Comparison of ENCODE assay signal across 14 cellular contexts in genomic region chr4:101865501-101866062, GRCh38.
DNase-seq lines count a peak whose midpoint lies in the region; ATAC-seq, FAIRE-seq and TF ChIP-seq lines count a peak whose summit lies in the region.
"Had no signal": no experiment of that assay in that cellular context is flagged by ENCODE, and none has a peak within 500 bp of the region (broad histone marks: within the 10 kb centered on the region; RNA-seq: fewer than 3 reads in every experiment).

No MANE protein-coding gene starts in this region.

- H3K36me3 ChIP-seq in adipocyte (ENCODE audit: control insufficient read depth, insufficient read depth, low read length, severe bottlenecking): peaks cover 24% of the 10 kb centered on the region
- H3K36me3 ChIP-seq in aorta (ENCODE audit: control insufficient read depth in 1 of 2, insufficient read depth in 2 of 2, low read length in 1 of 2): no peaks in the 10 kb centered on the region
- H3K36me3 ChIP-seq: BLaER1 had no signal

- ATAC-seq in A549 (peak; percentile 94 to 96), aorta (ENCODE audit: low FRiP score) (no peak)
- ATAC-seq: activated CD8-positive, alpha-beta T cell treated with anti-CD3 and anti-CD28 coated beads, Interleukin-2, amount 10 ng/mL, durations not matched to agents 7 days and 5 days; natural killer cell had no signal

- intact Hi-C loops in aorta (cut with DNase I): no loop called here

- TF ChIP-seq POLR2A in A549 (IDR thresholded peaks at IDR 0.05; ENCODE audit: low read length) (no peak), erythroblast (IDR thresholded peaks at IDR 0.05; ENCODE audit: low read length) (no peak)

- POLR2A ChIA-PET in A549 (lab: Yijun Ruan, JAX): interaction anchor here (1.0 kb wide), 1 partner anchor 518 kb away, joined by 3 read pairs; the partner anchor contains the start of gene PPP3CA

- H3K9ac ChIP-seq in adipocyte (ENCODE audit: low read length): no peak overlapping the region
- H3K9ac ChIP-seq: BLaER1 had no signal

- TF ChIP-seq RAD21 in A549 (conservative IDR thresholded peaks at IDR 0.05 in 1 of 2, IDR thresholded peaks at IDR 0.05 in 1 of 2): peak; percentile 34 to 44

- H3K27ac ChIP-seq in A549 (peak overlapping the region; percentile 78 to 94), aorta (ENCODE audit: low read depth in 1 of 2, low read length in 2 of 2) (no peak overlapping the region)
- H3K27ac ChIP-seq: BLaER1 had no signal

- peaks cover 19% of the 10 kb centered on the region for H3K4me1 ChIP-seq in A549
- H3K4me1 ChIP-seq in adipocyte (ENCODE audit: control insufficient read depth, insufficient read depth, low read length): no peaks in the 10 kb centered on the region
- no peaks in the 10 kb centered on the region for H3K4me1 ChIP-seq in aorta (ENCODE audit: control insufficient read depth in 1 of 2, insufficient read depth in 2 of 2, low read length in 2 of 2)

- WGBS in A549 (ENCODE audit: missing lambda C conversion rate): 1% methylated on average over 3 of the region's 3 CpGs
- 22 to 25% methylated on average over 3 of the region's 3 CpGs for WGBS in aorta, 2 donors

- no peak for TF ChIP-seq CTCF in A549 (IDR thresholded peaks at IDR 0.05)

- DNase-seq in A549 (ENCODE audit: low read depth in 1 of 2, low spot score in 1 of 2) (peak; percentile 35 to 89), H4 (ENCODE audit: low spot score) (peak; percentile 45), adipocyte (ENCODE audit: low read depth) (peak; percentile 54), kidney tubule cell (ENCODE audit: low spot score) (peak; percentile 48), erythroblast (lab: John Stamatoyannopoulos, UW) (no peak), DMS153 (lab: John Stamatoyannopoulos, UW) (no peak), aorta (no peak)
- DNase-seq in stimulated activated CD4-positive, alpha-beta T cell treated with anti-CD3 and anti-CD28 coated beads, Interleukin-15, amount 100 ng/mL, for 24 hours: no peak
- DNase-seq: activated CD8-positive, alpha-beta T cell treated with anti-CD3 and anti-CD28 coated beads, Interleukin-2, amount 10 ng/mL, durations not matched to agents 7 days and 5 days; activated gamma-delta T cell treated with Interleukin-2 at 50 U/mL for 16 hours; natural killer cell; NCI-H2171 treated with DMSO at 0.1 percent for 48 hours; stimulated activated CD4-positive, alpha-beta T cell treated with anti-CD3 and anti-CD28 coated beads, Interleukin-12 subunit alpha, Interleukin-12 subunit beta, amount 100 ng/mL, for 4 hours had no signal

- CTCF ChIA-PET in A549 (lab: Yijun Ruan, JAX): no interaction called here

- H3K27me3 ChIP-seq in adipocyte (replicated peaks; ENCODE audit: control insufficient read depth, insufficient read depth, low read length) (no peaks in the 10 kb centered on the region), aorta (ENCODE audit: control insufficient read depth in 1 of 2, insufficient read depth in 2 of 2, low read length in 1 of 2) (no peaks in the 10 kb centered on the region)
- H3K27me3 ChIP-seq: BLaER1 had no signal

- peak overlapping the region; percentile 54 for H3K4me2 ChIP-seq in A549
- H3K4me2 ChIP-seq: BLaER1 had no signal

- peaks cover 12% of the 10 kb centered on the region; the same call in 2 of the 3 replicates for H3K9me3 ChIP-seq in A549
- H3K9me3 ChIP-seq in adipocyte (ENCODE audit: control insufficient read depth, low read length): peaks cover 12% of the 10 kb centered on the region
- no peaks in the 10 kb centered on the region for H3K9me3 ChIP-seq in aorta (ENCODE audit: control insufficient read depth, low read length)

- H3K4me3 ChIP-seq in A549 (no peak overlapping the region), adipocyte (ENCODE audit: low read length) (no peak overlapping the region), aorta (ENCODE audit: low read length in 2 of 2) (no peak overlapping the region)
- H3K4me3 ChIP-seq: BLaER1 had no signal

- FAIRE-seq in A549 (lab: Jason Lieb, UNC): peak; percentile 95

- peak; percentile 69 to 71; a peak in 4 of 5 replicates for TF ChIP-seq EP300 in A549 (IDR thresholded peaks at IDR 0.05)

TF ChIP-seq in A549, 52 proteins besides CTCF, POLR2A, EP300 and RAD21:
- TF ChIP-seq GATA3 (IDR thresholded peaks at IDR 0.05; ENCODE audit: borderline replicate concordance): peak; percentile 98
- peak; percentile 39 for TF ChIP-seq SMC3 (IDR thresholded peaks at IDR 0.05)
- TF ChIP-seq ZSCAN20 (CRISPR knock-in tag; IDR thresholded peaks at IDR 0.05): no peak
- TF ChIP-seq BCL3 (IDR thresholded peaks at IDR 0.05): peak; percentile 50; the same call in 1 of the 3 replicates
- TF ChIP-seq JUN (IDR thresholded peaks at IDR 0.05): peak; percentile 46 to 71; a peak in 3 of 5 replicates
- TF ChIP-seq ZNF302 (CRISPR knock-in tag; IDR thresholded peaks at IDR 0.05): no peak
- no peak for TF ChIP-seq ZC3H11A (IDR thresholded peaks at IDR 0.05)
- no peak; the same call in 1 of the 2 replicates for TF ChIP-seq FOSL2 (IDR thresholded peaks at IDR 0.05)
- TF ChIP-seq FOSL2 (CRISPR knock-in tag; IDR thresholded peaks at IDR 0.05): peak; percentile 91
- no peak for TF ChIP-seq MYC (IDR thresholded peaks at IDR 0.05; ENCODE audit: borderline replicate concordance, low read length)
- no peak for TF ChIP-seq HMGXB4 (CRISPR knock-in tag; IDR thresholded peaks at IDR 0.05; ENCODE audit: borderline replicate concordance)
- no peak for TF ChIP-seq NPAS2 (CRISPR knock-in tag; IDR thresholded peaks at IDR 0.05; ENCODE audit: borderline replicate concordance)
- peak; percentile 64 for TF ChIP-seq MAX (IDR thresholded peaks at IDR 0.05)
- TF ChIP-seq RCOR1 (IDR thresholded peaks at IDR 0.05; ENCODE audit: low read depth, low read length): no peak
- TF ChIP-seq FOXS1 (CRISPR knock-in tag; IDR thresholded peaks at IDR 0.05): no peak
- TF ChIP-seq JUNB (IDR thresholded peaks at IDR 0.05): peak; percentile 76
- TF ChIP-seq ZFP36 (IDR thresholded peaks at IDR 0.05; ENCODE audit: borderline replicate concordance, partially characterized antibody): peak; percentile 14
- peak in 1 of 2 experiments; percentile 82; a peak in 1 of 4 replicates for TF ChIP-seq CEBPB (IDR thresholded peaks at IDR 0.05)
- TF ChIP-seq CHD2 (IDR thresholded peaks at IDR 0.05; ENCODE audit: low read length, partially characterized antibody): no peak
- no peak for TF ChIP-seq ELK1 (IDR thresholded peaks at IDR 0.05; ENCODE audit: low read depth, low read length)

Comparison
In these comparisons a context has a peak if more than half of its experiments do, and no peak if none do; other contexts are left out.
1. DNase-seq: peak in A549 (2 of 2), H4 (single experiment), adipocyte (single experiment) and kidney tubule cell (single experiment); none in stimulated activated CD4-positive, alpha-beta T cell treated with anti-CD3 and anti-CD28 coated beads, Interleukin-15, amount 100 ng/mL, for 24 hours (single experiment), erythroblast (0 of 2), DMS153 (single experiment) and aorta (0 of 2).
2. H3K27ac ChIP-seq: peak in A549 (2 of 2); none in aorta (0 of 2).